28 cellular contexts compared by ENCODE assay signal in the genomic region with DNA sequence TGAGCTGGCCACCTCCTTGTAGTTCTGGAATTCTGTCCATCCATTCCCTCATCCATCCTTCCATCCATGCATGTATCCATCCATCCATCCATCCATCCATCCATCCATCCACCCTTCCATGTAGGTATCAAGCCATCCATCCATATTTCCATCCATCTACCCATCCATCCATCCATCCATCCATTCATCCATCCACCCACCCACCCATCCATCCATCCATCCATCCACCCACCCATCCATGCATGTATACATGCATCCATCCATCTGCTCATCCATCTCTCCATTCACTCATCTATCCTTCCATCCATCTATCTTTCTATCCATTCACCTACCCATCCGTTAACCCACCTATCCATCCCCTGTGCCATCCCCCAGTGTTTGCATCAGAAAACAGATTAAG.
"Had no signal": no experiment of that assay in that cellular context is flagged by ENCODE, and none has a peak within 500 bp of the region (broad histone marks: within the 10 kb centered on the region; RNA-seq: fewer than 3 reads in every experiment).

No MANE protein-coding gene starts in this region.

- H3K27ac ChIP-seq: stomach, suprapubic skin, testis, thoracic aorta, tibial artery, tibial nerve, transverse colon, upper lobe of left lung, upper lobe of right lung, uterus, vagina had no signal

- H3K4me1 ChIP-seq: suprapubic skin, tibial artery, tibial nerve, transverse colon, upper lobe of left lung, upper lobe of right lung, uterus, vagina had no signal

- H3K4me3 Mint-ChIP-seq: stimulated activated effector memory CD8-positive, alpha-beta T cell treated with anti-CD3 and anti-CD28 coated beads, Interleukin-12 subunit alpha, Interleukin-12 subunit beta, amount 100 ng/mL, for 72 hours; stimulated activated memory B cell treated with anti-CD40 and anti-IgM and Interleukin-4, amounts not matched to agents 10 μg/mL and 1 μg/mL and 100 μg/mL, for 72 hours; stimulated activated naive B cell treated with anti-CD40 and anti-IgM and Interleukin-4, amounts not matched to agents 10 μg/mL and 1 μg/mL and 100 μg/mL, for 72 hours; stimulated activated naive CD8-positive, alpha-beta T cell treated with anti-CD3 and anti-CD28 coated beads, Interleukin-15, amount 100 ng/mL, for 72 hours; stimulated activated naive CD8-positive, alpha-beta T cell treated with anti-CD3 and anti-CD28 coated beads, Interleukin-15, Interleukin-2, amounts not matched to agents 100 ng/mL and 50 ng/mL, for 24 hours; type B pancreatic cell had no signal

- H3K36me3 Mint-ChIP-seq: stimulated activated effector memory CD8-positive, alpha-beta T cell treated with anti-CD3 and anti-CD28 coated beads, Interleukin-12 subunit alpha, Interleukin-12 subunit beta, amount 100 ng/mL, for 72 hours had no signal

- H3K27me3 ChIP-seq: stomach, suprapubic skin, testis, thyroid gland, tibial artery, tibial nerve, transverse colon, upper lobe of left lung, upper lobe of right lung, uterus, vagina had no signal

- H3K27ac Mint-ChIP-seq: stimulated activated effector memory CD8-positive, alpha-beta T cell treated with anti-CD3 and anti-CD28 coated beads, Interleukin-12 subunit alpha, Interleukin-12 subunit beta, amount 100 ng/mL, for 72 hours; stimulated activated memory B cell treated with anti-CD40 and anti-IgM and Interleukin-4, amounts not matched to agents 10 μg/mL and 1 μg/mL and 100 μg/mL, for 72 hours; stimulated activated naive CD8-positive, alpha-beta T cell treated with anti-CD3 and anti-CD28 coated beads, Interleukin-15, Interleukin-2, amounts not matched to agents 100 ng/mL and 50 ng/mL, for 24 hours; type B pancreatic cell had no signal

- DNase-seq: stimulated activated CD4-positive, alpha-beta T cell treated with anti-CD3 and anti-CD28 coated beads, Interleukin-2, amount 100 ng/mL, for 48 hours; stimulated activated CD4-positive, alpha-beta T cell treated with anti-CD3 and anti-CD28 coated beads, Interleukin-4, amount 100 ng/mL, for 1 hour; stimulated activated CD4-positive, alpha-beta T cell treated with anti-CD3 and anti-CD28 coated beads, Interleukin-4, amount 100 ng/mL, for 24 hours; stimulated activated CD4-positive, alpha-beta T cell treated with anti-CD3 and anti-CD28 coated beads, Interleukin-4, amount 100 ng/mL, for 4 hours; stimulated activated CD8-positive, alpha-beta memory T cell treated with anti-CD3 and anti-CD28 coated beads, Interleukin-4, amount 100 ng/mL, for 48 hours; stimulated activated naive B cell treated with anti-CD40 and anti-IgM and Interleukin-4, amounts not matched to agents 10 μg/mL and 1 μg/mL and 100 μg/mL, for 72 hours; stimulated activated naive CD4-positive, alpha-beta T cell; stimulated activated naive CD4-positive, alpha-beta T cell treated with Interleukin-2 at 50 U/mL for 16 hours; stimulated activated naive CD8-positive, alpha-beta T cell treated with anti-CD3 and anti-CD28 coated beads, Interleukin-15, amount 100 ng/mL, for 72 hours; stimulated activated naive CD8-positive, alpha-beta T cell treated with anti-CD3 and anti-CD28 coated beads, Interleukin-15, Interleukin-2, amounts not matched to agents 100 U/mL and 50 U/mL, for 24 hours; stomach; substantia nigra; testis; thyroid gland; tibial artery; transverse colon; trophoblast cell; upper lobe of left lung; upper lobe of right lung; uterus had no signal

- H3K4me3 ChIP-seq: stomach, suprapubic skin, testis, thoracic aorta, thyroid gland, tibial artery, tibial nerve, transverse colon, upper lobe of left lung, upper lobe of right lung, uterus, vagina had no signal

- H3K9me3 Mint-ChIP-seq: stimulated activated effector memory CD8-positive, alpha-beta T cell treated with anti-CD3 and anti-CD28 coated beads, Interleukin-12 subunit alpha, Interleukin-12 subunit beta, amount 100 ng/mL, for 72 hours; stimulated activated naive B cell treated with anti-CD40 and anti-IgM and Interleukin-4, amounts not matched to agents 10 μg/mL and 1 μg/mL and 100 μg/mL, for 72 hours; stimulated activated naive CD8-positive, alpha-beta T cell treated with anti-CD3 and anti-CD28 coated beads, Interleukin-15, amount 100 ng/mL, for 72 hours; stimulated activated naive CD8-positive, alpha-beta T cell treated with anti-CD3 and anti-CD28 coated beads, Interleukin-15, Interleukin-2, amounts not matched to agents 100 ng/mL and 50 ng/mL, for 24 hours; type B pancreatic cell had no signal

- H3K27me3 Mint-ChIP-seq: stimulated activated memory B cell treated with anti-CD40 and anti-IgM and Interleukin-4, amounts not matched to agents 10 μg/mL and 1 μg/mL and 100 μg/mL, for 72 hours; stimulated activated naive B cell treated with anti-CD40 and anti-IgM and Interleukin-4, amounts not matched to agents 10 μg/mL and 1 μg/mL and 100 μg/mL, for 72 hours; stimulated activated naive CD8-positive, alpha-beta T cell treated with anti-CD3 and anti-CD28 coated beads, Interleukin-15, amount 100 ng/mL, for 72 hours; stimulated activated naive CD8-positive, alpha-beta T cell treated with anti-CD3 and anti-CD28 coated beads, Interleukin-15, Interleukin-2, amounts not matched to agents 100 ng/mL and 50 ng/mL, for 24 hours; type B pancreatic cell had no signal

- ATAC-seq: stimulated activated effector memory CD8-positive, alpha-beta T cell treated with anti-CD3 and anti-CD28 coated beads, Interleukin-12 subunit alpha, Interleukin-12 subunit beta, amount 100 ng/mL, for 72 hours; stimulated activated memory B cell treated with anti-CD40 and anti-IgM and Interleukin-4, amounts not matched to agents 10 μg/mL and 1 μg/mL and 100 μg/mL, for 72 hours; stimulated activated naive B cell treated with anti-CD40 and anti-IgM and Interleukin-4, amounts not matched to agents 10 μg/mL and 1 μg/mL and 100 μg/mL, for 72 hours; stimulated activated naive CD8-positive, alpha-beta T cell treated with anti-CD3 and anti-CD28 coated beads, Interleukin-15, amount 100 ng/mL, for 72 hours; stimulated activated naive CD8-positive, alpha-beta T cell treated with anti-CD3 and anti-CD28 coated beads, Interleukin-15, Interleukin-2, amounts not matched to agents 100 U/mL and 50 U/mL, for 24 hours; upper lobe of right lung had no signal

- H3K4me1 Mint-ChIP-seq: stimulated activated effector memory CD8-positive, alpha-beta T cell treated with anti-CD3 and anti-CD28 coated beads, Interleukin-12 subunit alpha, Interleukin-12 subunit beta, amount 100 ng/mL, for 72 hours had no signal

- H3K9me3 ChIP-seq: stomach, suprapubic skin, testis, thoracic aorta, thyroid gland, tibial artery, transverse colon, upper lobe of left lung, upper lobe of right lung, uterus, vagina had no signal

- H3K36me3 ChIP-seq: suprapubic skin, thoracic aorta, thyroid gland, transverse colon, upper lobe of left lung, upper lobe of right lung, uterus, vagina had no signal
